Comparison of ENCODE assay signal across 18 cellular contexts in genomic region chr18:31233550-31234306, GRCh38.
DNase-seq lines count a peak whose midpoint lies in the region; ATAC-seq and TF ChIP-seq lines count a peak whose summit lies in the region.
"Had no signal": no experiment of that assay in that cellular context is flagged by ENCODE, and none has a peak within 500 bp of the region (broad histone marks: within the 10 kb centered on the region; RNA-seq: fewer than 3 reads in every experiment).

No MANE protein-coding gene starts in this region.

- BruUV-seq in Calu3 (replicated peaks; lab: Mats Ljungman, UMichigan), result no TSS peak

- CTCF ChIA-PET in Calu3 (lab: Charles Lee), result interaction anchor here (1.8 kb wide), 1 partner anchor 8 kb away, joined by 5 read pairs; no protein-coding TSS in a partner anchor

- peaks cover 60% of the 10 kb centered on the region for H3K4me1 Mint-ChIP-seq in Calu3 (ENCODE audit: low read depth, unreplicated experiment)
- H3K4me1 Mint-ChIP-seq: stimulated activated naive B cell treated with anti-CD40 and anti-IgM and Interleukin-4, amounts not matched to agents 10 μg/mL and 1 μg/mL and 100 μg/mL, for 72 hours had no signal

- DNase-seq in Calu3 (no peak), Right ventricle myocardium superior (no peak), mucosa of descending colon (peak in 2 of 3 donors; percentile 33 to 52), SJCRH30 (no peak), middle frontal gyrus (ENCODE audit: extremely low spot score, low spot score) (no peak)
- no peak for DNase-seq in activated naive CD4-positive, alpha-beta T cell treated with Interleukin-2 at 50 U/mL for 16 hours
- no peak for DNase-seq in activated T-cell treated with anti-CD3 and anti-CD28 coated beads, Interleukin-2, amount 50 U/mL, for 48 hours
- DNase-seq: ACHN; activated CD8-positive, alpha-beta memory T cell treated with anti-CD3 and anti-CD28 coated beads for 24 hours; amygdala; cerebellar nuclear complex; DND-41; left lung; MV-4-11; NCI-H2029; NCI-H510A treated with DMSO at 0.1 percent for 48 hours; stimulated activated naive B cell treated with anti-CD40 and anti-IgM and Interleukin-4, amounts not matched to agents 10 μg/mL and 1 μg/mL and 100 μg/mL, for 72 hours had no signal

- no peaks in the 10 kb centered on the region for H3K9me3 ChIP-seq in mucosa of descending colon
- H3K9me3 ChIP-seq in SJCRH30 (replicated peaks), result no peaks in the 10 kb centered on the region
- H3K9me3 ChIP-seq: left lung had no signal

- H3K27me3 ChIP-seq in SJCRH30, result no peaks in the 10 kb centered on the region
- H3K27me3 ChIP-seq: left lung had no signal

- peak overlapping the region; percentile 46 for H3K4me3 Mint-ChIP-seq in Calu3 (ENCODE audit: low read depth, unreplicated experiment)
- H3K4me3 Mint-ChIP-seq: stimulated activated naive B cell treated with anti-CD40 and anti-IgM and Interleukin-4, amounts not matched to agents 10 μg/mL and 1 μg/mL and 100 μg/mL, for 72 hours had no signal

- H3K4me3 ChIP-seq in mucosa of descending colon (no peak overlapping the region), SJCRH30 (no peak overlapping the region)
- H3K4me3 ChIP-seq: left lung had no signal

- TF ChIP-seq CTCF in Calu3 (IDR thresholded peaks at IDR 0.05; ENCODE audit: unreplicated experiment) (no peak), mucosa of descending colon (IDR thresholded peaks at IDR 0.05) (no peak)

- ATAC-seq in HG02798 (IDR thresholded peaks at IDR 0.05; ENCODE audit: poor library complexity, unreplicated experiment), result peak; percentile 32
- peak; percentile 92 for ATAC-seq in Right ventricle myocardium superior (ENCODE audit: poor library complexity)
- peak; percentile 69 for ATAC-seq in mucosa of descending colon
- ATAC-seq: left lung; stimulated activated naive B cell treated with anti-CD40 and anti-IgM and Interleukin-4, amounts not matched to agents 10 μg/mL and 1 μg/mL and 100 μg/mL, for 72 hours had no signal

- intact Hi-C loops in Calu3 (cut with micrococcal nuclease; ENCODE audit: unreplicated experiment) (loop anchor here (5.0 kb wide), 1 partner anchor 36 kb away; no protein-coding TSS in a partner anchor), Right ventricle myocardium superior (cut with DNase I) (no loop called here), mucosa of descending colon (cut with DNase I, micrococcal nuclease) (no loop called here)

- no peaks in the 10 kb centered on the region for H3K27me3 Mint-ChIP-seq in Calu3 (ENCODE audit: unreplicated experiment)
- H3K27me3 Mint-ChIP-seq: stimulated activated naive B cell treated with anti-CD40 and anti-IgM and Interleukin-4, amounts not matched to agents 10 μg/mL and 1 μg/mL and 100 μg/mL, for 72 hours had no signal

- no peaks in the 10 kb centered on the region for H3K9me3 Mint-ChIP-seq in Calu3 (ENCODE audit: low read depth, unreplicated experiment)
- H3K9me3 Mint-ChIP-seq: stimulated activated naive B cell treated with anti-CD40 and anti-IgM and Interleukin-4, amounts not matched to agents 10 μg/mL and 1 μg/mL and 100 μg/mL, for 72 hours had no signal

- peaks cover 17% of the 10 kb centered on the region for H3K36me3 Mint-ChIP-seq in Calu3 (ENCODE audit: insufficient read depth, unreplicated experiment)
- H3K36me3 Mint-ChIP-seq: stimulated activated naive B cell treated with anti-CD40 and anti-IgM and Interleukin-4, amounts not matched to agents 10 μg/mL and 1 μg/mL and 100 μg/mL, for 72 hours had no signal

- H3K27ac Mint-ChIP-seq in Calu3 (ENCODE audit: unreplicated experiment), result peak overlapping the region; percentile 68
- H3K27ac Mint-ChIP-seq: stimulated activated naive B cell treated with anti-CD40 and anti-IgM and Interleukin-4, amounts not matched to agents 10 μg/mL and 1 μg/mL and 100 μg/mL, for 72 hours had no signal

- no peaks in the 10 kb centered on the region for H3K4me1 ChIP-seq in mucosa of descending colon (ENCODE audit: low read depth)
- no peaks in the 10 kb centered on the region for H3K4me1 ChIP-seq in SJCRH30
- H3K4me1 ChIP-seq: left lung had no signal

- H3K36me3 ChIP-seq in mucosa of descending colon (ENCODE audit: low read depth), result no peaks in the 10 kb centered on the region
- no peaks in the 10 kb centered on the region for H3K36me3 ChIP-seq in SJCRH30
- H3K36me3 ChIP-seq: left lung had no signal

- H3K27ac ChIP-seq in SJCRH30, result no peak overlapping the region
- H3K27ac ChIP-seq: left lung had no signal

Comparison
In these comparisons a context has a peak if more than half of its experiments do, and no peak if none do; other contexts are left out.
1. DNase-seq: peak in mucosa of descending colon (2 of 3); none in Calu3 (single experiment), Right ventricle myocardium superior (single experiment), SJCRH30 (0 of 2), activated naive CD4-positive, alpha-beta T cell treated with Interleukin-2 at 50 U/mL for 16 hours (single experiment), activated T-cell treated with anti-CD3 and anti-CD28 coated beads, Interleukin-2, amount 50 U/mL, for 48 hours (0 of 2) and middle frontal gyrus (single experiment).
2. ATAC-seq: peak in every context shown above with its lines; median percentile 92 in Right ventricle myocardium superior; 69 in mucosa of descending colon; 32 in HG02798.